ENCODE assay signal across 9 cellular contexts in genomic region chr12:50930477-50930876, GRCh38. TPM values are rescaled to one million over a fixed set of nuclear protein-coding genes. Genes with fewer than 3 reads are reported as not detected.
DNase-seq lines count a peak whose midpoint lies in the region; ATAC-seq, FAIRE-seq and TF ChIP-seq lines count a peak whose summit lies in the region.
"Not testable (repeated sequence)": the region's sequence is repeated elsewhere in the genome, so short reads cannot be mapped to it uniquely, and the experiment has no call there.
"Had no signal": no experiment of that assay in that cellular context is flagged by ENCODE, and none has a peak within 500 bp of the region (broad histone marks: within the 10 kb centered on the region; RNA-seq: fewer than 3 reads in every experiment).

No MANE protein-coding gene starts in this region.

- H3K27me3 ChIP-seq in endothelial cell of umbilical vein (ENCODE audit: control insufficient read depth in 2 of 2, insufficient read depth in 2 of 2, low read length in 2 of 2); smooth muscle cell (ENCODE audit: low read depth): not testable (repeated sequence)

- H3K36me3 ChIP-seq in endothelial cell of umbilical vein (ENCODE audit: control insufficient read depth in 2 of 2, extremely low read depth in 1 of 2, insufficient read depth in 2 of 2, low read length in 2 of 2); smooth muscle cell (ENCODE audit: low read depth): not testable (repeated sequence)

- H3K4me3 Mint-ChIP-seq in activated B cell treated with CpG ODN at 0.5 μM for 24 hours; activated T-cell treated with anti-CD3 and anti-CD28 coated beads, Interleukin-2, amount 50 U/mL, for 72 hours; osteocyte (ENCODE audit: unreplicated experiment): not testable (repeated sequence)

- not testable (repeated sequence) for TF ChIP-seq POLR2A in endothelial cell of umbilical vein (IDR thresholded peaks at IDR 0.05; ENCODE audit: low read depth, low read length)

- H3K27me3 Mint-ChIP-seq in activated B cell treated with CpG ODN at 0.5 μM for 24 hours; activated T-cell treated with anti-CD3 and anti-CD28 coated beads, Interleukin-2, amount 50 U/mL, for 72 hours (ENCODE audit: low read depth); osteocyte (ENCODE audit: unreplicated experiment): not testable (repeated sequence)

- peaks cover 10% of the 10 kb centered on the region for H3F3A ChIP-seq in smooth muscle cell (ENCODE audit: low read depth)

- not testable (repeated sequence) for H3K79me2 ChIP-seq in endothelial cell of umbilical vein (ENCODE audit: control insufficient read depth, insufficient read depth, low read length)
- peaks cover 32% of the 10 kb centered on the region for H3K79me2 ChIP-seq in smooth muscle cell (ENCODE audit: low read depth)

- H4K20me1 ChIP-seq in endothelial cell of umbilical vein (replicated peaks; ENCODE audit: control insufficient read depth, extremely low read depth, insufficient read depth, low read length); smooth muscle cell (ENCODE audit: low read depth): not testable (repeated sequence)

- H3K9ac ChIP-seq in endothelial cell of umbilical vein (replicated peaks; ENCODE audit: extremely low read depth, insufficient read depth, low read length); smooth muscle cell (ENCODE audit: low read depth): not testable (repeated sequence)

- H3K9me3 ChIP-seq in endothelial cell of umbilical vein (replicated peaks; ENCODE audit: control insufficient read depth, insufficient read depth, low read length); smooth muscle cell (replicated peaks; ENCODE audit: low read depth): not testable (repeated sequence)

- not testable (repeated sequence) for H3K4me2 ChIP-seq in endothelial cell of umbilical vein (ENCODE audit: insufficient read depth, low read length); smooth muscle cell

- peak overlapping the region; percentile 31 for H3K27ac Mint-ChIP-seq in activated B cell treated with CpG ODN at 0.5 μM for 24 hours
- not testable (repeated sequence) for H3K27ac Mint-ChIP-seq in activated T-cell treated with anti-CD3 and anti-CD28 coated beads, Interleukin-2, amount 50 U/mL, for 72 hours; osteocyte (ENCODE audit: unreplicated experiment)

- H3K4me1 ChIP-seq in endothelial cell of umbilical vein (ENCODE audit: control insufficient read depth, extremely low read depth, insufficient read depth, low read length) = not testable (repeated sequence)
- H3K4me1 ChIP-seq in smooth muscle cell (ENCODE audit: low read depth) = peaks cover 18% of the 10 kb centered on the region

- intact Hi-C loops in activated B cell treated with CpG ODN at 0.5 μM for 24 hours (cut with micrococcal nuclease); endothelial cell of umbilical vein (cut with micrococcal nuclease): not testable (repeated sequence)

- not testable (repeated sequence) for TF ChIP-seq CTCF in activated B cell treated with CpG ODN at 0.5 μM for 24 hours (IDR thresholded peaks at IDR 0.05); endothelial cell of umbilical vein (IDR thresholded peaks at IDR 0.05; ENCODE audit: extremely low read depth in 1 of 2, insufficient read depth in 1 of 2, low read depth in 1 of 2, low read length in 2 of 2); osteocyte (IDR thresholded peaks at IDR 0.05); smooth muscle cell (IDR thresholded peaks at IDR 0.05; ENCODE audit: borderline replicate concordance, insufficient read depth, poor library complexity, severe bottlenecking)

- H3K4me1 Mint-ChIP-seq in activated B cell treated with CpG ODN at 0.5 μM for 24 hours (peaks cover 86% of the 10 kb centered on the region), osteocyte (ENCODE audit: unreplicated experiment) (peaks cover 29% of the 10 kb centered on the region)
- H3K4me1 Mint-ChIP-seq in activated T-cell treated with anti-CD3 and anti-CD28 coated beads, Interleukin-2, amount 50 U/mL, for 72 hours (ENCODE audit: low read depth) = not testable (repeated sequence)

- not testable (repeated sequence) for FAIRE-seq in endothelial cell of umbilical vein (lab: Jason Lieb, UNC)

- DNase-seq in ELF-1 (ENCODE audit: low read depth, low spot score) (peak; percentile 23), kidney tubule cell (ENCODE audit: low spot score) (peak; percentile 94), osteocyte (ENCODE audit: extremely low spot score, unreplicated experiment) (peak; percentile 32)
- not testable (repeated sequence) for DNase-seq in activated B cell treated with CpG ODN at 0.5 μM for 24 hours; endothelial cell of umbilical vein (ENCODE audit: low read depth, low spot score); smooth muscle cell (lab: John Stamatoyannopoulos, UW; ENCODE audit: unreplicated experiment)
- peak; percentile 12 to 17 for DNase-seq in activated T-cell treated with anti-CD3 and anti-CD28 coated beads, Interleukin-2, amount 50 U/mL, for 72 hours

- not testable (repeated sequence) for ATAC-seq in activated B cell treated with CpG ODN at 0.5 μM for 24 hours (ENCODE audit: low read depth)
- ATAC-seq in activated T-cell treated with anti-CD3 and anti-CD28 coated beads, Interleukin-2, amount 50 U/mL, for 72 hours (replicated peaks in 1 of 2) = peak; percentile 34 to 46

- not testable (repeated sequence) for H3K9me3 Mint-ChIP-seq in activated B cell treated with CpG ODN at 0.5 μM for 24 hours; activated T-cell treated with anti-CD3 and anti-CD28 coated beads, Interleukin-2, amount 50 U/mL, for 72 hours; osteocyte (ENCODE audit: unreplicated experiment)

- H3K9me1 ChIP-seq in endothelial cell of umbilical vein (replicated peaks; ENCODE audit: control insufficient read depth, extremely low read depth, insufficient read depth, low read length) = not testable (repeated sequence)

- H2AFZ ChIP-seq in endothelial cell of umbilical vein (ENCODE audit: low read depth, low read length); smooth muscle cell (ENCODE audit: low read depth): not testable (repeated sequence)

- CTCF ChIA-PET in activated B cell treated with CpG ODN at 0.5 μM for 24 hours (lab: Charles Lee) (interaction anchor here (1.6 kb wide), 1 partner anchor 56 kb away, joined by 3 read pairs; no protein-coding TSS in a partner anchor), endothelial cell of umbilical vein (lab: Charles Lee) (interaction anchor here (0.9 to 3.1 kb wide), 4 partner anchors 19 to 687 kb away, joined by 3 to 9 read pairs (median 4); no protein-coding TSS in a partner anchor)

- H3K36me3 Mint-ChIP-seq in activated B cell treated with CpG ODN at 0.5 μM for 24 hours (ENCODE audit: low read depth) (peaks cover 59% of the 10 kb centered on the region), osteocyte (ENCODE audit: unreplicated experiment) (peaks cover 18% of the 10 kb centered on the region)
- not testable (repeated sequence) for H3K36me3 Mint-ChIP-seq in activated T-cell treated with anti-CD3 and anti-CD28 coated beads, Interleukin-2, amount 50 U/mL, for 72 hours (ENCODE audit: insufficient read depth in 2 of 2)

- not testable (repeated sequence) for H3K27ac ChIP-seq in endothelial cell of umbilical vein (ENCODE audit: insufficient read depth, low read depth, low read length)
- H3K27ac ChIP-seq in smooth muscle cell (ENCODE audit: low read depth) = peak overlapping the region; percentile 48

- POLR2A ChIA-PET in activated B cell treated with CpG ODN at 0.5 μM for 24 hours (lab: Charles Lee) = interaction anchor here (0.6 kb wide), 1 partner anchor 33 kb away, joined by 5 read pairs; no protein-coding TSS in a partner anchor
- POLR2A ChIA-PET in endothelial cell of umbilical vein (lab: Charles Lee) = not testable (repeated sequence)

- 66% methylated on average over 12 of the region's 12 CpGs for WGBS in smooth muscle cell (ENCODE audit: low lambda C conversion rate)

- BruUV-seq in endothelial cell of umbilical vein (replicated peaks; lab: Mats Ljungman, UMichigan) = TSS peak; percentile 14

- dilution Hi-C loops in endothelial cell of umbilical vein (cut with MboI; ENCODE audit: extremely low pct_ligation_motif_present, low sequenced_read_pairs) = not testable (repeated sequence)

- not testable (repeated sequence) for H3K4me3 ChIP-seq in endothelial cell of umbilical vein (replicated peaks in 1 of 3; ENCODE audit: insufficient read depth in 1 of 3, low read depth in 1 of 3, low read length in 3 of 3); smooth muscle cell

RNA-seq across cellular contexts. Expression of gene HIGD1C, which starts 21.9 kb away (rescaled TPM):
- total RNA-seq in activated B cell treated with CpG ODN at 0.5 μM for 24 hours (not detected in 2 replicates), endothelial cell of umbilical vein (not detected in 2 replicates), osteocyte (not detected in 2 replicates), smooth muscle cell (not detected in 2 replicates)
- not detected for total RNA-seq in activated T-cell treated with anti-CD3 and anti-CD28 coated beads, Interleukin-2, amount 50 U/mL, for 72 hours
- polyA plus RNA-seq in endothelial cell of umbilical vein (not detected in 2 replicates), smooth muscle cell (not detected in 2 replicates)
- not detected in 2 replicates for polyA plus RNA-seq in endothelial cell of umbilical vein (2011; cell fraction: cytosol; rRNA removed)
- polyA plus RNA-seq in endothelial cell of umbilical vein (2011; cell fraction: nucleus; rRNA removed) = not detected in 2 replicates
- not detected in 2 replicates for polyA plus RNA-seq in endothelial cell of umbilical vein (2012)
- polyA minus RNA-seq in endothelial cell of umbilical vein = not detected in 2 replicates
- polyA minus RNA-seq in endothelial cell of umbilical vein (2011; cell fraction: cytosol; rRNA and poly(A)+ RNA removed) = not detected
- polyA minus RNA-seq in endothelial cell of umbilical vein (2011; cell fraction: nucleus; rRNA and poly(A)+ RNA removed) = not detected in 2 replicates
- total RNA-seq: Caco-2; CD8-positive, alpha-beta memory T cell had no signal
- polyA plus RNA-seq: CD8-positive, alpha-beta memory T cell had no signal
